In genomic region chr4:56530269-56531148, GRCh38 we compare ENCODE assay signal across 1 cellular context.
TF ChIP-seq lines count a peak whose summit lies in the region.

No MANE protein-coding gene starts in this region.

TF ChIP-seq in K562, 482 proteins besides CTCF, POLR2A, EP300 and RAD21 (continued from another document):
- TF ChIP-seq, protein P1, sequence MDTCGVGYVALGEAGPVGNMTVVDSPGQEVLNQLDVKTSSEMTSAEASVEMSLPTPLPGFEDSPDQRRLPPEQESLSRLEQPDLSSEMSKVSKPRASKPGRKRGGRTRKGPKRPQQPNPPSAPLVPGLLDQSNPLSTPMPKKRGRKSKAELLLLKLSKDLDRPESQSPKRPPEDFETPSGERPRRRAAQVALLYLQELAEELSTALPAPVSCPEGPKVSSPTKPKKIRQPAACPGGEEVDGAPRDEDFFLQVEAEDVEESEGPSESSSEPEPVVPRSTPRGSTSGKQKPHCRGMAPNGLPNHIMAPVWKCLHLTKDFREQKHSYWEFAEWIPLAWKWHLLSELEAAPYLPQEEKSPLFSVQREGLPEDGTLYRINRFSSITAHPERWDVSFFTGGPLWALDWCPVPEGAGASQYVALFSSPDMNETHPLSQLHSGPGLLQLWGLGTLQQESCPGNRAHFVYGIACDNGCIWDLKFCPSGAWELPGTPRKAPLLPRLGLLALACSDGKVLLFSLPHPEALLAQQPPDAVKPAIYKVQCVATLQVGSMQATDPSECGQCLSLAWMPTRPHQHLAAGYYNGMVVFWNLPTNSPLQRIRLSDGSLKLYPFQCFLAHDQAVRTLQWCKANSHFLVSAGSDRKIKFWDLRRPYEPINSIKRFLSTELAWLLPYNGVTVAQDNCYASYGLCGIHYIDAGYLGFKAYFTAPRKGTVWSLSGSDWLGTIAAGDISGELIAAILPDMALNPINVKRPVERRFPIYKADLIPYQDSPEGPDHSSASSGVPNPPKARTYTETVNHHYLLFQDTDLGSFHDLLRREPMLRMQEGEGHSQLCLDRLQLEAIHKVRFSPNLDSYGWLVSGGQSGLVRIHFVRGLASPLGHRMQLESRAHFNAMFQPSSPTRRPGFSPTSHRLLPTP (IDR thresholded peaks at IDR 0.05; ENCODE audit: borderline replicate concordance, extremely low read depth, insufficient read length), result no peak
- TF ChIP-seq MAFK (IDR thresholded peaks at IDR 0.05; ENCODE audit: low read length) (no peak), GATAD2A (IDR thresholded peaks at IDR 0.05) (no peak), TAF7 (tag; IDR thresholded peaks at IDR 0.05) (peak; percentile 70), NR1H2 (CRISPR knock-in tag; IDR thresholded peaks at IDR 0.05) (no peak), ZBTB34 (CRISPR knock-in tag; IDR thresholded peaks at IDR 0.05) (no peak), RNF2 (IDR thresholded peaks at IDR 0.05) (peak; percentile 27; the same call in 1 of the 2 replicates), TAL1 (IDR thresholded peaks at IDR 0.05) (no peak), CBX3 (IDR thresholded peaks at IDR 0.05; ENCODE audit: borderline replicate concordance in 1 of 2, low read length in 2 of 2) (0 out of 3 replicates have a peak, but pooled peaks of 1 of the 2 experiments have one; percentile 41), HLTF (IDR thresholded peaks at IDR 0.05) (no peak), MCM5 (IDR thresholded peaks at IDR 0.05; ENCODE audit: low read depth) (no peak), ZFP1 (CRISPR knock-in tag; IDR thresholded peaks at IDR 0.05) (no peak), ZNF655 (CRISPR knock-in tag; IDR thresholded peaks at IDR 0.05) (no peak), TCF7 (IDR thresholded peaks at IDR 0.05; ENCODE audit: borderline replicate concordance) (no peak), MXI1 (IDR thresholded peaks at IDR 0.05; ENCODE audit: low read depth, low read length) (peak; percentile 31; the same call in 1 of the 2 replicates), RBM17 (IDR thresholded peaks at IDR 0.05; ENCODE audit: borderline replicate concordance, low read depth, low read length) (no peak), ZNF589 (CRISPR knock-in tag; IDR thresholded peaks at IDR 0.05; ENCODE audit: low read depth) (no peak), POLR2H (tag; IDR thresholded peaks at IDR 0.05; ENCODE audit: low read depth) (peak; percentile 89), ADNP (tag; IDR thresholded peaks at IDR 0.05) (no peak), ZNF263 (CRISPR knock-in tag; IDR thresholded peaks at IDR 0.05; ENCODE audit: borderline replicate concordance) (no peak; the same call in 1 of the 2 replicates), POLR2AphosphoS5 (IDR thresholded peaks at IDR 0.05; ENCODE audit: control insufficient read depth, insufficient read depth, low read depth, low read length) (peak; percentile 84), SMARCA5 (IDR thresholded peaks at IDR 0.05) (no peak), CHD2 (IDR thresholded peaks at IDR 0.05; ENCODE audit: low read depth, low read length) (peak; percentile 97), XRCC5 (IDR thresholded peaks at IDR 0.05; ENCODE audit: low read depth, low read length) (no peak), TAF9B (IDR thresholded peaks at IDR 0.05; ENCODE audit: partially characterized antibody) (peak; percentile 68), SIN3A (IDR thresholded peaks at IDR 0.05; ENCODE audit: borderline replicate concordance in 2 of 2, control insufficient read depth in 1 of 2, low read depth in 2 of 2, low read length in 2 of 2) (no peak), ZNF133 (CRISPR knock-in tag; IDR thresholded peaks at IDR 0.05) (no peak), KLF6 (CRISPR knock-in tag; IDR thresholded peaks at IDR 0.05; ENCODE audit: borderline replicate concordance) (no peak)
- TF ChIP-seq, protein P2, sequence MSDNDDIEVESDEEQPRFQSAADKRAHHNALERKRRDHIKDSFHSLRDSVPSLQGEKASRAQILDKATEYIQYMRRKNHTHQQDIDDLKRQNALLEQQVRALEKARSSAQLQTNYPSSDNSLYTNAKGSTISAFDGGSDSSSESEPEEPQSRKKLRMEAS (CRISPR knock-in tag; IDR thresholded peaks at IDR 0.05), result no peak
- TF ChIP-seq, protein P3, sequence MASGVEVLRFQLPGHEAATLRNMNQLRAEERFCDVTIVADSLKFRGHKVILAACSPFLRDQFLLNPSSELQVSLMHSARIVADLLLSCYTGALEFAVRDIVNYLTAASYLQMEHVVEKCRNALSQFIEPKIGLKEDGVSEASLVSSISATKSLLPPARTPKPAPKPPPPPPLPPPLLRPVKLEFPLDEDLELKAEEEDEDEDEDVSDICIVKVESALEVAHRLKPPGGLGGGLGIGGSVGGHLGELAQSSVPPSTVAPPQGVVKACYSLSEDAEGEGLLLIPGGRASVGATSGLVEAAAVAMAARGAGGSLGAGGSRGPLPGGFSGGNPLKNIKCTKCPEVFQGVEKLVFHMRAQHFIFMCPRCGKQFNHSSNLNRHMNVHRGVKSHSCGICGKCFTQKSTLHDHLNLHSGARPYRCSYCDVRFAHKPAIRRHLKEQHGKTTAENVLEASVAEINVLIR (CRISPR knock-in tag; IDR thresholded peaks at IDR 0.05), result no peak
- TF ChIP-seq, protein P4, sequence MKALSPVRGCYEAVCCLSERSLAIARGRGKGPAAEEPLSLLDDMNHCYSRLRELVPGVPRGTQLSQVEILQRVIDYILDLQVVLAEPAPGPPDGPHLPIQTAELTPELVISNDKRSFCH (CRISPR knock-in tag; IDR thresholded peaks at IDR 0.05), result no peak
- TF ChIP-seq, protein P4 (tag; IDR thresholded peaks at IDR 0.05), result 0 out of 2 replicates have a peak, but pooled peaks have one; percentile 30
TF ChIP-seq in K562: peak in this region for 65.
